ENCODE assay signal across 8 cellular contexts in the genomic region with DNA sequence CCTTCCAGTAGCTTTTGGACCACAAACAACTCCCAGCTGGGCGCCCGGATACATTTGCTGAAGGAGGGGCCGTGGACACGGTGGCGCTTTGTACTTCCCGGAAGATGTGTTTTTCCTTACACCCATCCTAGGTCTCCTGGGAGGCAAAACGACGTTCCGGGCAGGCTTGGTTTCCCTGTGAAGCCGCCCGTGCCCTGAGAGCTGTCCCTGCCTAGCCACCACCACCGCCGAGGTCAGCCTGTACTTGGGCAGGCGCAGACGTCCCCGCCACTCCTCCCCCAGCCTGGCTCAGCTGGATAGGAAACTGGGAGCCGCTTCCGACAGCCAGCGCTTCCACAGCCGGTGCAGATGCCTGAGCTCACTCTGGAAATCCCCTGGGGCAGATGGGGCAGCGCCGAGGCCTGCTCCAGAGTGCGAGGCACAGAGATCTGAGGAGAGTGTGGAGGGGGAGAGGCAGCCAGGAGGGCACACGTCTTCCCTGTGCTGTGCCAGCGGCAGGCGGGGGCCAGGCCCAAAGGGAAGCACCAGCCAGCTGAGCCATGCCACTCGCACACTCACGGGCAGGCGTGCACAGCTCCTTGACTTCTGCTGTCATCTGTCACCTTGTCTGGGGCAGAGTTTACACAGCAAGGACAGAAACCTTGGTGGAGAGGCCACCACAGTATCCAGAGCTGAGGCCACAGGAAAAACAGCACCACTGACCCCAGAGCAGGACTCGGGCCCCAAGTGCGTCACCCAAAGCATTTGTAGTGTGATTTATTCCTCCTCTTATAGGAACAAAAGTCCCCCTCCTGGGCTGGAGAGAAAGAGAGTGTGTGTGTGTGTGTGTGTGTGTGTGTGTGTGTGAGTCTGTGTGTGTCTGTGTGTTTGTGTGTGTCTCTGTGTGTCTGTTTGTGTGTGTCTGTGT. TPM values are rescaled to one million over a fixed set of nuclear protein-coding genes. Genes with fewer than 3 reads are reported as not detected.
DNase-seq lines count a peak whose midpoint lies in the region; ATAC-seq and TF ChIP-seq lines count a peak whose summit lies in the region.

No MANE protein-coding gene starts in this region.

- no peaks in the 10 kb centered on the region for H3K9me3 Mint-ChIP-seq in activated naive CD4-positive, alpha-beta T cell treated with anti-CD3 and anti-CD28 coated beads, Interleukin-2, amount 50 U/mL, for 24 hours
- H3K9me3 Mint-ChIP-seq in activated naive CD4-positive, alpha-beta T cell treated with anti-CD3 and anti-CD28 coated beads for 36 hours = no peaks in the 10 kb centered on the region
- H3K9me3 Mint-ChIP-seq in endothelial cell (ENCODE audit: unreplicated experiment) = no peaks in the 10 kb centered on the region

- no peak for DNase-seq in activated naive CD4-positive, alpha-beta T cell treated with anti-CD3 and anti-CD28 coated beads for 36 hours
- DNase-seq in RWPE1 (ENCODE audit: low spot score) (peak; percentile 80), endothelial cell (ENCODE audit: low spot score) (peak; percentile 67), midbrain (lab: John Stamatoyannopoulos, UW) (peak; percentile 55), upper lobe of left lung (peak; percentile 84 to 88)

- CTCF ChIA-PET in activated naive CD4-positive, alpha-beta T cell treated with anti-CD3 and anti-CD28 coated beads for 36 hours (lab: Charles Lee) = interaction anchor here (0.5 to 1.9 kb wide), 4 partner anchors 8 to 47 kb away, joined by 3 to 6 read pairs (median 3); a partner anchor contains a TSS
- CTCF ChIA-PET in RWPE1 (lab: Yijun Ruan, JAX) = interaction anchor here (0.6 to 1.3 kb wide), 3 partner anchors 86 to 357 kb away, joined by 3 to 8 read pairs (median 3); no protein-coding TSS in a partner anchor

- no peaks in the 10 kb centered on the region for H3K27me3 ChIP-seq in upper lobe of left lung

- H3K9me3 ChIP-seq in upper lobe of left lung = no peaks in the 10 kb centered on the region

- peak overlapping the region; percentile 44 for H3K4me3 Mint-ChIP-seq in activated naive CD4-positive, alpha-beta T cell treated with anti-CD3 and anti-CD28 coated beads, Interleukin-2, amount 50 U/mL, for 24 hours
- H3K4me3 Mint-ChIP-seq in activated naive CD4-positive, alpha-beta T cell treated with anti-CD3 and anti-CD28 coated beads for 36 hours = no peak overlapping the region
- H3K4me3 Mint-ChIP-seq in endothelial cell (ENCODE audit: unreplicated experiment) = peak overlapping the region; percentile 83

- TF ChIP-seq EP300 in upper lobe of left lung (IDR thresholded peaks at IDR 0.05) = no peak

- intact Hi-C loops in activated naive CD4-positive, alpha-beta T cell treated with anti-CD3 and anti-CD28 coated beads for 36 hours (cut with micrococcal nuclease) = no loop called here

- peak; percentile 34 to 62 for ATAC-seq in upper lobe of left lung (ENCODE audit: low FRiP score in 2 of 2)
- ATAC-seq in HG03025 (IDR thresholded peaks at IDR 0.05; ENCODE audit: low FRiP score, unreplicated experiment) = no peak
- ATAC-seq in GM18502 (IDR thresholded peaks at IDR 0.05; ENCODE audit: poor library complexity, unreplicated experiment) = no peak

- no peak for TF ChIP-seq CTCF in RWPE1 (conservative IDR thresholded peaks at IDR 0.05; ENCODE audit: low read depth)
- no peak for TF ChIP-seq CTCF in endothelial cell (IDR thresholded peaks at IDR 0.05; ENCODE audit: unreplicated experiment)
- no peak for TF ChIP-seq CTCF in upper lobe of left lung (IDR thresholded peaks at IDR 0.05)

- H3K27ac ChIP-seq in RWPE1 = peak overlapping the region; percentile 89
- peak overlapping the region; percentile 91 to 95 (median 94) for H3K27ac ChIP-seq in upper lobe of left lung

- no peaks in the 10 kb centered on the region for H3K36me3 Mint-ChIP-seq in activated naive CD4-positive, alpha-beta T cell treated with anti-CD3 and anti-CD28 coated beads, Interleukin-2, amount 50 U/mL, for 24 hours
- no peaks in the 10 kb centered on the region for H3K36me3 Mint-ChIP-seq in activated naive CD4-positive, alpha-beta T cell treated with anti-CD3 and anti-CD28 coated beads for 36 hours (ENCODE audit: low read depth)
- no peaks in the 10 kb centered on the region for H3K36me3 Mint-ChIP-seq in endothelial cell (ENCODE audit: low read depth, unreplicated experiment)

- peaks cover 42% of the 10 kb centered on the region for H3K4me1 Mint-ChIP-seq in activated naive CD4-positive, alpha-beta T cell treated with anti-CD3 and anti-CD28 coated beads, Interleukin-2, amount 50 U/mL, for 24 hours
- peaks cover 42% of the 10 kb centered on the region for H3K4me1 Mint-ChIP-seq in activated naive CD4-positive, alpha-beta T cell treated with anti-CD3 and anti-CD28 coated beads for 36 hours (ENCODE audit: low read depth)
- H3K4me1 Mint-ChIP-seq in endothelial cell (ENCODE audit: unreplicated experiment) = peaks cover 39% of the 10 kb centered on the region

- peak overlapping the region in 3 of 4 donors; percentile 9 to 74 (median 14) for H3K4me3 ChIP-seq in upper lobe of left lung

- H3K4me1 ChIP-seq in upper lobe of left lung = peaks cover 60 to 79% (median 72%) of the 10 kb centered on the region in 4 donors

- WGBS in upper lobe of left lung, 2 donors = 40 to 45% methylated on average over 12 to 31 of the region's 31 CpGs

- H3K27me3 Mint-ChIP-seq in activated naive CD4-positive, alpha-beta T cell treated with anti-CD3 and anti-CD28 coated beads, Interleukin-2, amount 50 U/mL, for 24 hours = no peaks in the 10 kb centered on the region
- no peaks in the 10 kb centered on the region for H3K27me3 Mint-ChIP-seq in activated naive CD4-positive, alpha-beta T cell treated with anti-CD3 and anti-CD28 coated beads for 36 hours (ENCODE audit: low read depth)
- H3K27me3 Mint-ChIP-seq in endothelial cell (ENCODE audit: unreplicated experiment) = peaks cover 11% of the 10 kb centered on the region

- TF ChIP-seq POLR2A in upper lobe of left lung (IDR thresholded peaks at IDR 0.05) = peak in 2 of 4 donors; percentile 46 to 75

- H3K36me3 ChIP-seq in upper lobe of left lung = no peaks in the 10 kb centered on the region

- POLR2A ChIA-PET in RWPE1 (lab: Yijun Ruan, JAX; ENCODE audit: low non-redundant PET) = interaction anchor here (1.3 kb wide), 1 partner anchor 7 kb away, joined by 4 read pairs; no protein-coding TSS in a partner anchor

- H3K27ac Mint-ChIP-seq in activated naive CD4-positive, alpha-beta T cell treated with anti-CD3 and anti-CD28 coated beads, Interleukin-2, amount 50 U/mL, for 24 hours = no peak overlapping the region
- H3K27ac Mint-ChIP-seq in activated naive CD4-positive, alpha-beta T cell treated with anti-CD3 and anti-CD28 coated beads for 36 hours = no peak overlapping the region
- H3K27ac Mint-ChIP-seq in endothelial cell (ENCODE audit: unreplicated experiment) = peak overlapping the region; percentile 84

RNA-seq across cellular contexts. Expression of a gene that starts 3.0 kb away (rescaled TPM):
- total RNA-seq in activated naive CD4-positive, alpha-beta T cell treated with anti-CD3 and anti-CD28 coated beads for 36 hours = 10 to 100 TPM; 13.3 to 13.4 TPM
- 39.3 TPM for total RNA-seq in endothelial cell (ENCODE audit: unreplicated experiment)
- total RNA-seq in upper lobe of left lung = 100 to 1,000 TPM in 2 of 6 donors, 10 to 100 TPM in 4; 34.3 to 137 (median 47.6) TPM

RNA-seq across cellular contexts. Expression of a gene that starts 30.8 kb away (rescaled TPM):
- not detected for total RNA-seq in activated naive CD4-positive, alpha-beta T cell treated with anti-CD3 and anti-CD28 coated beads for 36 hours
- total RNA-seq in endothelial cell (ENCODE audit: unreplicated experiment) = not detected
- total RNA-seq in upper lobe of left lung = not detected

RNA-seq across cellular contexts. Expression of a gene that starts 39.3 kb away (rescaled TPM):
- not detected for total RNA-seq in activated naive CD4-positive, alpha-beta T cell treated with anti-CD3 and anti-CD28 coated beads for 36 hours
- 0.51 TPM for total RNA-seq in endothelial cell (ENCODE audit: unreplicated experiment)
- total RNA-seq in upper lobe of left lung = 10 to 100 TPM in 5 of 6 donors, 1 to 10 TPM in 1; 6.4 to 33.9 (median 16.6) TPM

RNA-seq across cellular contexts. Expression of a gene that starts 41.6 kb away (rescaled TPM):
- total RNA-seq in activated naive CD4-positive, alpha-beta T cell treated with anti-CD3 and anti-CD28 coated beads for 36 hours = not detected
- 0.54 TPM for total RNA-seq in endothelial cell (ENCODE audit: unreplicated experiment)
- 10 to 100 TPM in 1 of 6 donors, 1 to 10 TPM in 4, not detected in 1; 3.0 to 13.9 (median 7.2) TPM for total RNA-seq in upper lobe of left lung

RNA-seq across cellular contexts. Expression of a gene that starts 45.3 kb away (rescaled TPM):
- total RNA-seq in activated naive CD4-positive, alpha-beta T cell treated with anti-CD3 and anti-CD28 coated beads for 36 hours = 10 to 100 TPM; 18.8 TPM
- total RNA-seq in endothelial cell (ENCODE audit: unreplicated experiment) (49.0 TPM), upper lobe of left lung (10 to 100 TPM; 20.5 to 55.5 (median 27.7) TPM)

Comparison
In these comparisons a context has a peak if more than half of its experiments do, and no peak if none do; other contexts are left out.
1. ATAC-seq: peak in upper lobe of left lung (2 of 2); none in HG03025 (single experiment) and GM18502 (single experiment).